ENCODE assay signal across 8 cellular contexts in genomic region chr11:112219476-112220232, GRCh38. TPM values are rescaled to one million over a fixed set of nuclear protein-coding genes. Genes with fewer than 3 reads are reported as not detected.
DNase-seq lines count a peak whose midpoint lies in the region; ATAC-seq, FAIRE-seq and TF ChIP-seq lines count a peak whose summit lies in the region.

No MANE protein-coding gene starts in this region.

- H3K4me1 ChIP-seq in astrocyte (ENCODE audit: insufficient read depth, low read length) (no peaks in the 10 kb centered on the region), right cardiac atrium (ENCODE audit: control insufficient read depth, insufficient read depth, low read length) (no peaks in the 10 kb centered on the region)

- peak; percentile 93 for FAIRE-seq in astrocyte (lab: Jason Lieb, UNC)

- no peaks in the 10 kb centered on the region for H3K79me2 ChIP-seq in astrocyte (ENCODE audit: insufficient read depth, low read length)

- no peaks in the 10 kb centered on the region for H3K9me3 Mint-ChIP-seq in astrocyte (ENCODE audit: unreplicated experiment)

- H4K20me1 ChIP-seq in astrocyte (ENCODE audit: insufficient read depth, low read length), result no peaks in the 10 kb centered on the region

- H3K36me3 Mint-ChIP-seq in astrocyte (ENCODE audit: low read depth, unreplicated experiment), result no peaks in the 10 kb centered on the region

- no peaks in the 10 kb centered on the region for H3K4me1 Mint-ChIP-seq in astrocyte (ENCODE audit: low read depth, unreplicated experiment)

- peaks cover 3% of the 10 kb centered on the region for H3K27me3 Mint-ChIP-seq in astrocyte (ENCODE audit: low read depth, unreplicated experiment)

- WGBS in right cardiac atrium, result 34% methylated on average over 7 of the region's 7 CpGs

- peak; percentile 65 for TF ChIP-seq CTCF in AG09309 (IDR thresholded peaks at IDR 0.05; ENCODE audit: control insufficient read depth, insufficient read depth, low read depth, low read length, missing control alignments)
- TF ChIP-seq CTCF in astrocyte (IDR thresholded peaks at IDR 0.05; ENCODE audit: insufficient read depth, low read depth, low read length), result peak; percentile 90

- no peaks in the 10 kb centered on the region for H3K36me3 ChIP-seq in astrocyte (ENCODE audit: insufficient read depth, low read length)

- no peak overlapping the region for H3K27ac Mint-ChIP-seq in astrocyte (ENCODE audit: unreplicated experiment)

- H3K27me3 ChIP-seq in astrocyte (ENCODE audit: insufficient read depth, low read length) (no peaks in the 10 kb centered on the region), right cardiac atrium (ENCODE audit: control insufficient read depth, insufficient read depth) (no peaks in the 10 kb centered on the region)

- no peaks in the 10 kb centered on the region for H3K9me3 ChIP-seq in astrocyte (ENCODE audit: insufficient read depth, low read depth, low read length)
- H3K9me3 ChIP-seq in right cardiac atrium (ENCODE audit: control insufficient read depth, low read length), result no peaks in the 10 kb centered on the region

- H3K4me3 ChIP-seq in AG09309 (ENCODE audit: control insufficient read depth, low read depth, low read length) (no peak overlapping the region), astrocyte (ENCODE audit: insufficient read depth, low read depth, low read length) (no peak overlapping the region), right cardiac atrium (ENCODE audit: low read length) (no peak overlapping the region)

- H3K27ac ChIP-seq in astrocyte (ENCODE audit: low read depth, low read length) (no peak overlapping the region), right cardiac atrium (ENCODE audit: low read length) (no peak overlapping the region)

- H2AFZ ChIP-seq in astrocyte (ENCODE audit: low read depth, low read length), result no peak overlapping the region

- intact Hi-C loops in right cardiac atrium (cut with DNase I), result loop anchor here in 3 of 4 donors (2.0 to 5.0 kb wide), 3 partner anchors 58 to 63 kb away; no protein-coding TSS in a partner anchor
- intact Hi-C loops in sciatic nerve (cut with DNase I), result loop anchor here (5.0 kb wide), 1 partner anchor 58 kb away; no protein-coding TSS in a partner anchor

- no peak overlapping the region for H3K4me2 ChIP-seq in astrocyte (ENCODE audit: low read length)

- DNase-seq in AG09309 (ENCODE audit: low read depth) (peak; percentile 47), NCI-H1092 (lab: John Stamatoyannopoulos, UW) (peak; percentile 66), SK-N-DZ (ENCODE audit: low spot score) (peak; percentile 58), astrocyte (ENCODE audit: low read depth) (peak; percentile 39), right cardiac atrium (no peak), sciatic nerve (ENCODE audit: low spot score) (no peak)

- no peak overlapping the region for H3K4me3 Mint-ChIP-seq in astrocyte (ENCODE audit: unreplicated experiment)

- H3K9ac ChIP-seq in astrocyte (ENCODE audit: low read length), result no peak overlapping the region

- ATAC-seq in GM18498 (IDR thresholded peaks at IDR 0.05; ENCODE audit: unreplicated experiment) (peak; percentile 96), HG02759 (IDR thresholded peaks at IDR 0.05; ENCODE audit: unreplicated experiment) (peak; percentile 96), right cardiac atrium (peak; percentile 89 to 94), sciatic nerve (peak; percentile 97)

RNA-seq across cellular contexts. Expression of gene PTS, which starts 6.6 kb away (rescaled TPM):
- polyA plus RNA-seq in SK-N-DZ (2014; cell fraction: cytosol; rRNA removed), result 35.7 and 37.3 TPM in 2 replicates
- polyA plus RNA-seq in SK-N-DZ (2014; cell fraction: nucleus; rRNA removed), result 55.1 and 59.1 TPM in 2 replicates
- total RNA-seq in astrocyte, result 61.0 and 64.6 TPM in 2 replicates
- 10 to 100 TPM; 22.9 to 28.3 (median 26.7) TPM for total RNA-seq in right cardiac atrium
- polyA plus RNA-seq in right cardiac atrium, result 40.7 TPM
- 39.5 TPM for total RNA-seq in sciatic nerve

RNA-seq across cellular contexts. Expression of gene PLET1, which starts 41.0 kb away (rescaled TPM):
- not detected in 2 replicates for polyA plus RNA-seq in SK-N-DZ (2014; cell fraction: cytosol; rRNA removed)
- not detected in 2 replicates for polyA plus RNA-seq in SK-N-DZ (2014; cell fraction: nucleus; rRNA removed)
- not detected in 2 replicates for total RNA-seq in astrocyte
- not detected for total RNA-seq in right cardiac atrium
- not detected for polyA plus RNA-seq in right cardiac atrium
- not detected for total RNA-seq in sciatic nerve

RNA-seq across cellular contexts. Expression of gene BCO2, which starts 44.3 kb away (rescaled TPM):
- 0.45 TPM in 1 of 2 replicates, not detected in the other for polyA plus RNA-seq in SK-N-DZ (2014; cell fraction: cytosol; rRNA removed)
- polyA plus RNA-seq in SK-N-DZ (2014; cell fraction: nucleus; rRNA removed), result 0.72 and 3.8 TPM in 2 replicates
- total RNA-seq in astrocyte (0.48 and 0.62 TPM in 2 replicates), right cardiac atrium (100 to 1,000 TPM in 2 of 4 donors, 10 to 100 TPM in 2; 78.3 to 147 (median 96.8) TPM), sciatic nerve (15.6 TPM)
- 70.8 TPM for polyA plus RNA-seq in right cardiac atrium

RNA-seq across cellular contexts. Expression of gene TEX12, which starts 52.5 kb away (rescaled TPM):
- 1.2 TPM in 1 of 2 replicates, not detected in the other for polyA plus RNA-seq in SK-N-DZ (2014; cell fraction: cytosol; rRNA removed)
- polyA plus RNA-seq in SK-N-DZ (2014; cell fraction: nucleus; rRNA removed), result 1.2 and 1.3 TPM in 2 replicates
- total RNA-seq in astrocyte (not detected in 2 replicates), right cardiac atrium (1 to 10 TPM in 1 of 4 donors, not detected in 3; 1.1 TPM), sciatic nerve (0.58 TPM)
- 0.20 TPM for polyA plus RNA-seq in right cardiac atrium

RNA-seq across cellular contexts. Expression of gene IL18, which starts 55.8 kb away (rescaled TPM):
- polyA plus RNA-seq in SK-N-DZ (2014; cell fraction: cytosol; rRNA removed), result not detected in 2 replicates
- polyA plus RNA-seq in SK-N-DZ (2014; cell fraction: nucleus; rRNA removed), result not detected in 2 replicates
- total RNA-seq in astrocyte (2.1 and 5.3 TPM in 2 replicates), right cardiac atrium (1 to 10 TPM; 2.9 to 4.9 (median 4.5) TPM), sciatic nerve (20.3 TPM)
- polyA plus RNA-seq in right cardiac atrium, result 3.1 TPM

Comparison
In these comparisons a context has a peak if more than half of its experiments do, and no peak if none do; other contexts are left out.
1. DNase-seq: peak in AG09309 (single experiment), NCI-H1092 (single experiment), SK-N-DZ (single experiment) and astrocyte (single experiment); none in right cardiac atrium (0 of 3) and sciatic nerve (single experiment).
2. RNA of gene BCO2, which starts 44.3 kb away (total RNA-seq): 78.3 to 147 TPM in right cardiac atrium and 15.6 TPM in sciatic nerve (single experiment); 0.48 to 0.62 TPM in astrocyte; every median in the first group is over 10 times any median in the second.
3. Peak in every context shown above with its lines, with median percentiles within 50 percentile points of each other: ATAC-seq.